ENCODE assay signal across 8 cellular contexts in the genomic region with DNA sequence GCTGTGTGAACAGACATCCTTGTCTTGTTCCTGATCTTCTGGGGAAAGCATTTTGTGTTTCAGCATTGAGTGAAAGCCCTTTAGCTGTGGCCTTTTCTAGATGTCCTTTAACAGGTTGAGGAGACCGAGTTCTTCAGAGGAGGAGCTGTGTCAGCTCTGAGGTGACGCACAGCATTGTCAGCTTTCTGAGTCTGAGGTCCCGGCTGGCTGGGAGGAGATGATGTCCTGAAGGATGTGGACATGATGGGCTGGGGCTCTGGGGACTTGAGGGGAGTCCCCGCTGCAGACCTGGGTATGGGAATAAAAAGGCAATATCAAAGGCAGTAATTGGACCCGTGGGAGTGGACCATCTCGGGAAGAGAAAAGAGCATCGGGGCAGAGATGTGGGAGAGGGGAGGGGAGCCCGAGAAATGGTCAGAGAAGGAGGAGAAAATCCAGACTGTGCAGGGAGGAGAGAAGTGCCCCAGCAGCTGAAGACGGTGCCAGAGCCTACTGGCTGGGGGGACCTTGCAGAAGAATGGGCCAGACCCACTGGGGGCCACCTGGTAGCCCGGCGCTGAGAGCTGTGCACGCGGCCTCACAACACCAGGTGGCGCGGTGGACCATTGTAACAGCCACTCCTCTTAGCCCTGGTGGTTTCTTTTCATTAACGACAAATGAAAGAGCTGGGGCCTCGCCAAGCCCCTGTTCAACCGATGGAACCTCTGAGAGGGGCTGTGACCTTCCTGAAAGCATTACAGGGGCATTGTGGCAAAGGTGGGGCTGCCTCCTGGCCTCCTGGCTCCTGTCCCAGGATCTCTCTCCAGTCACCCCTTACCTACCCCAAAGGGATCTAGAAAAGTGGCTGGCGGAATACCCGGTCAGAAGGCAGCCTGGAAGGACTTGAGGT.
DNase-seq lines count a peak whose midpoint lies in the region; FAIRE-seq and TF ChIP-seq lines count a peak whose summit lies in the region.

No MANE protein-coding gene starts in this region.

- no TSS peak for BruUV-seq in PC-9 (replicated peaks; lab: Mats Ljungman, UMichigan)

- intact Hi-C loops in PC-9 (cut with micrococcal nuclease; ENCODE audit: unreplicated experiment), result loop anchor here (1.0 to 10.0 kb wide), 3 partner anchors 62 to 368 kb away; a partner anchor contains a TSS

- in situ Hi-C loops in KBM-7 (cut with MboI; ENCODE audit: low pct_unique_long_range_greater_than_20kb, low sequenced_read_pairs), result loop anchor here (10.0 kb wide), 1 partner anchor 248 kb away; no protein-coding TSS in a partner anchor

- peak overlapping the region; percentile 69 for H2AFZ ChIP-seq in PC-9

- H3K79me2 ChIP-seq in PC-9 (ENCODE audit: low read depth), result no peaks in the 10 kb centered on the region

- no peaks in the 10 kb centered on the region for H3K36me3 Mint-ChIP-seq in activated T-cell treated with anti-CD3 and anti-CD28 coated beads, Interleukin-2, amount 50 U/mL, for 24 hours (ENCODE audit: low read depth)
- H3K36me3 Mint-ChIP-seq in nephron (ENCODE audit: low read depth), result no peaks in the 10 kb centered on the region

- no peaks in the 10 kb centered on the region for H3K9me3 Mint-ChIP-seq in activated T-cell treated with anti-CD3 and anti-CD28 coated beads, Interleukin-2, amount 50 U/mL, for 24 hours
- H3K9me3 Mint-ChIP-seq in nephron, result no peaks in the 10 kb centered on the region

- H3K4me1 ChIP-seq in PC-9 (replicated peaks; ENCODE audit: insufficient read depth), result peaks cover 6% of the 10 kb centered on the region; the same call in 1 of the 2 replicates

- DNase-seq in AG10803 (ENCODE audit: low read depth) (peak; percentile 48), GM19239 (ENCODE audit: insufficient read length, low spot score) (peak; percentile 53), KBM-7 (peak; percentile 81), PC-9 (peak; percentile 49 to 65), fibroblast of gingiva (ENCODE audit: low read depth) (peak; percentile 30)
- DNase-seq in activated T-cell treated with anti-CD3 and anti-CD28 coated beads, Interleukin-2, amount 50 U/mL, for 24 hours, result peak; percentile 89
- peak; percentile 44 to 84 (median 74) for DNase-seq in stimulated activated naive CD4-positive, alpha-beta T cell (lab: John Stamatoyannopoulos, UW)

- FAIRE-seq in GM19239 (lab: Jason Lieb, UNC), result peak; percentile 67

- peaks cover 28% of the 10 kb centered on the region for H3K4me1 Mint-ChIP-seq in activated T-cell treated with anti-CD3 and anti-CD28 coated beads, Interleukin-2, amount 50 U/mL, for 24 hours (ENCODE audit: low read depth)
- no peaks in the 10 kb centered on the region for H3K4me1 Mint-ChIP-seq in nephron

- no peaks in the 10 kb centered on the region for H4K20me1 ChIP-seq in PC-9 (ENCODE audit: insufficient read depth)

- no peaks in the 10 kb centered on the region for H3K9me3 ChIP-seq in PC-9 (ENCODE audit: insufficient read depth, low read depth)

- peak; percentile 85 for TF ChIP-seq CTCF in AG10803 (conservative IDR thresholded peaks at IDR 0.05; ENCODE audit: low read length)
- TF ChIP-seq CTCF in PC-9 (conservative IDR thresholded peaks at IDR 0.05), result peak; percentile 83
- TF ChIP-seq CTCF in nephron (IDR thresholded peaks at IDR 0.05; ENCODE audit: unreplicated experiment in 3 of 3), result peak; percentile 90 to 94 (median 92)

- H3K27me3 Mint-ChIP-seq in activated T-cell treated with anti-CD3 and anti-CD28 coated beads, Interleukin-2, amount 50 U/mL, for 24 hours, result peaks cover 3% of the 10 kb centered on the region
- H3K27me3 Mint-ChIP-seq in nephron (ENCODE audit: low read depth), result peaks cover 3% of the 10 kb centered on the region

- no peaks in the 10 kb centered on the region for H3K36me3 ChIP-seq in PC-9 (ENCODE audit: low read depth)

- no peak overlapping the region for H3K27ac ChIP-seq in PC-9

- no peaks in the 10 kb centered on the region for H3F3A ChIP-seq in PC-9 (ENCODE audit: insufficient read depth, low read depth)

- peak overlapping the region; percentile 69 for H3K4me2 ChIP-seq in PC-9

- H3K9me2 ChIP-seq in PC-9 (ENCODE audit: insufficient read depth), result no peaks in the 10 kb centered on the region

- CTCF ChIA-PET in PC-9 (lab: Charles Lee), result interaction anchor here (0.6 to 1.8 kb wide), 14 partner anchors 12 to 783 kb away, joined by 3 to 25 read pairs (median 3); a partner anchor contains a TSS

- peak overlapping the region; percentile 18 for H3K4me3 ChIP-seq in AG10803 (ENCODE audit: low read length)
- H3K4me3 ChIP-seq in PC-9, result no peak overlapping the region

- peak overlapping the region; percentile 66 for H3K27ac Mint-ChIP-seq in activated T-cell treated with anti-CD3 and anti-CD28 coated beads, Interleukin-2, amount 50 U/mL, for 24 hours
- H3K27ac Mint-ChIP-seq in nephron, result no peak overlapping the region

- H3K27me3 ChIP-seq in PC-9 (ENCODE audit: insufficient read depth, low read depth), result no peaks in the 10 kb centered on the region

- POLR2A ChIA-PET in PC-9 (lab: Charles Lee; ENCODE audit: unreplicated experiment), result interaction anchor here (0.7 kb wide), 1 partner anchor 99 kb away, joined by 4 read pairs; no protein-coding TSS in a partner anchor

- no peak overlapping the region for H3K4me3 Mint-ChIP-seq in activated T-cell treated with anti-CD3 and anti-CD28 coated beads, Interleukin-2, amount 50 U/mL, for 24 hours
- peak overlapping the region in 2 of 3 experiments; percentile 11 to 28 for H3K4me3 Mint-ChIP-seq in nephron

Comparison
In these comparisons a context has a peak if more than half of its experiments do, and no peak if none do; other contexts are left out.
1. DNase-seq: peak in every context shown above with its lines; median percentile 89 in activated T-cell treated with anti-CD3 and anti-CD28 coated beads, Interleukin-2, amount 50 U/mL, for 24 hours; 81 in KBM-7; 74 in stimulated activated naive CD4-positive, alpha-beta T cell; 57 in PC-9; 53 in GM19239; 48 in AG10803; 30 in fibroblast of gingiva.